2 cellular contexts compared by ENCODE assay signal in the genomic region with DNA sequence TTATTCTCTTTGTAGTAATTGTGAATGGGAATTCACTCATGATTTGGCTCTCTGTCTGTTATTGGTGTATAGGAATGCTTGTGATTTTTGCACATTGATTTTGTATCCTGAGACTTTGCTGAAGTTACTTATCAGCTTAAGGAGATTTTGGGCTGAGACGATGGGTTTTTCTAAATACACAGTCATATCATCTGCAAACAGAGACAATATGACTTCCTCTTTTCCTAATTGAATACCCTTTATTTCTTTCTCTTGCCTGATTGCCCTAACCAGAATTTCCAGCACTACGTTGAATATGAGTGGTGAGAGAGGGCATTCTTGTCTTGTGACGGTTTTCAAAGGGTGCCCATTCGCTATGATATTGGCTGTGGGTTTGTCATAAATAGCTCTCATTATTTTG.
DNase-seq lines count a peak whose midpoint lies in the region; ATAC-seq, FAIRE-seq and TF ChIP-seq lines count a peak whose summit lies in the region.
"Not testable (repeated sequence)": the region's sequence is repeated elsewhere in the genome, so short reads cannot be mapped to it uniquely, and the experiment has no call there.

No MANE protein-coding gene starts in this region.

- POLR2A ChIA-PET in K562 (lab: Yijun Ruan, JAX) = not testable (repeated sequence)

- TF ChIP-seq RAD21 in K562 (CRISPR knock-in tag; conservative IDR thresholded peaks at IDR 0.05 in 1 of 2, IDR thresholded peaks at IDR 0.05 in 1 of 2) = not testable (repeated sequence)

- H2AFZ ChIP-seq in K562 (ENCODE audit: low read depth, low read length) = not testable (repeated sequence)

- not testable (repeated sequence) for ATAC-seq in K562

- not testable (repeated sequence) for H3K4me3 ChIP-seq in K562

- not testable (repeated sequence) for TF ChIP-seq POLR2A in K562 (conservative IDR thresholded peaks at IDR 0.05)

- not testable (repeated sequence) for FAIRE-seq in K562 (lab: Jason Lieb, UNC)

- H3K9ac ChIP-seq in K562 (ENCODE audit: insufficient read depth in 1 of 2, low read depth in 2 of 2, low read length in 2 of 2) = not testable (repeated sequence)

- CTCF ChIA-PET in K562 (lab: Yijun Ruan, JAX; ENCODE audit: low intra/inter-chr PET ratio) = not testable (repeated sequence)

- in situ Hi-C loops in K562 (cut with MboI) = not testable (repeated sequence)

- H3K9me3 ChIP-seq in K562 (replicated peaks; ENCODE audit: control insufficient read depth, insufficient read depth, low read depth, low read length) = not testable (repeated sequence)

- not testable (repeated sequence) for TF ChIP-seq CTCF in K562 (IDR thresholded peaks at IDR 0.05 in 2 of 3, conservative IDR thresholded peaks at IDR 0.05 in 1 of 3; ENCODE audit: insufficient read depth in 2 of 3, low read depth in 1 of 3, low read length in 3 of 3)

- H3K27me3 ChIP-seq in K562 (ENCODE audit: control insufficient read depth in 2 of 2, insufficient read depth in 2 of 2, low read length in 2 of 2) = not testable (repeated sequence)

- H3K4me2 ChIP-seq in K562 (ENCODE audit: insufficient read depth, low read length) = not testable (repeated sequence)

- not testable (repeated sequence) for TF ChIP-seq EP300 in K562 (IDR thresholded peaks at IDR 0.05; ENCODE audit: low read length)

- not testable (repeated sequence) for H3K79me2 ChIP-seq in K562 (ENCODE audit: control insufficient read depth, insufficient read depth, low read length)

- BruUV-seq in K562 (replicated peaks; lab: Mats Ljungman, UMichigan) = not testable (repeated sequence)

- not testable (repeated sequence) for H4K20me1 ChIP-seq in K562 (replicated peaks; ENCODE audit: control insufficient read depth, insufficient read depth, low read length)

- intact Hi-C loops in K562 (cut with micrococcal nuclease) = not testable (repeated sequence)

- not testable (repeated sequence) for H3K4me1 ChIP-seq in K562 (replicated peaks in 1 of 2; ENCODE audit: control insufficient read depth in 2 of 2, insufficient read depth in 2 of 2, low read length in 2 of 2)

- not testable (repeated sequence) for H3K9me1 ChIP-seq in K562 (ENCODE audit: control insufficient read depth, insufficient read depth, low read length)

- not testable (repeated sequence) for H3K36me3 ChIP-seq in K562 (ENCODE audit: control insufficient read depth, insufficient read depth, low read length)

- 13% methylated on average over 4 of the region's 4 CpGs for WGBS in K562 (ENCODE audit: insufficient coverage, low coverage, missing lambda C conversion rate)

- DNase-seq in OCI-M1 (lab: John Stamatoyannopoulos, UW) = peak; percentile 62
- not testable (repeated sequence) for DNase-seq in K562 (ENCODE audit: extremely low read depth in 1 of 4, low spot score in 3 of 4)

- not testable (repeated sequence) for H3K27ac ChIP-seq in K562 (ENCODE audit: extremely low read depth, low read depth, low read length)

TF ChIP-seq in K562, 482 proteins besides CTCF, POLR2A, EP300 and RAD21:
- TF ChIP-seq FOXA3 (CRISPR knock-in tag; conservative IDR thresholded peaks at IDR 0.05 in 1 of 2, IDR thresholded peaks at IDR 0.05 in 1 of 2) = peak in 1 of 2 experiments; percentile 52; a peak in 1 of 4 replicates
- TF ChIP-seq TAL1 (IDR thresholded peaks at IDR 0.05) = peak; percentile 44; the same call in 1 of the 2 replicates
- TF ChIP-seq TCF3 (CRISPR knock-in tag; IDR thresholded peaks at IDR 0.05) = peak; percentile 42
- peak; percentile 26; the same call in 1 of the 2 replicates for TF ChIP-seq TEAD4 (IDR thresholded peaks at IDR 0.05; ENCODE audit: low read length)
- not testable (repeated sequence) for TF ChIP-seq TEAD4 (CRISPR knock-in tag; IDR thresholded peaks at IDR 0.05; ENCODE audit: borderline replicate concordance)
- TF ChIP-seq ARID1B (IDR thresholded peaks at IDR 0.05) = peak; percentile 64; the same call in 1 of the 2 replicates
- TF ChIP-seq SPI1 (IDR thresholded peaks at IDR 0.05; ENCODE audit: borderline replicate concordance, low read depth, low read length) = peak; percentile 58; the same call in 1 of the 2 replicates
- peak; percentile 34; the same call in 1 of the 2 replicates for TF ChIP-seq SMARCA4 (IDR thresholded peaks at IDR 0.05)
- peak; percentile 69; the same call in 1 of the 2 replicates for TF ChIP-seq SMARCE1 (IDR thresholded peaks at IDR 0.05)
